ENCODE assay signal across 1 cellular context in genomic region chr1:156601122-156601830, GRCh38.
TF ChIP-seq lines count a peak whose summit lies in the region.

Gene GPATCH4, minus strand, starts transcription at chr1:156601479.

TF ChIP-seq in HepG2, 621 proteins besides CTCF, POLR2A, EP300 and RAD21 (continued from another document and continues in another):
- TF ChIP-seq SNRNP70 (IDR thresholded peaks at IDR 0.05; ENCODE audit: low read depth, low read length): no peak
- TF ChIP-seq GMEB2 (CRISPR knock-in tag; IDR thresholded peaks at IDR 0.05; ENCODE audit: low read depth): no peak
- peak; percentile 92 for TF ChIP-seq KDM2A (CRISPR knock-in tag; IDR thresholded peaks at IDR 0.05; ENCODE audit: borderline replicate concordance, low read depth)
- no peak for TF ChIP-seq TBL1XR1 (IDR thresholded peaks at IDR 0.05; ENCODE audit: borderline replicate concordance, low read length, partially characterized antibody)
- TF ChIP-seq XBP1 (CRISPR knock-in tag; IDR thresholded peaks at IDR 0.05): no peak
- no peak for TF ChIP-seq ZNF34 (CRISPR knock-in tag; IDR thresholded peaks at IDR 0.05; ENCODE audit: borderline replicate concordance)
- peak; percentile 95 for TF ChIP-seq TEAD3 (CRISPR knock-in tag; optimal IDR thresholded peaks at IDR 0.05; ENCODE audit: borderline replicate concordance)
- no peak for TF ChIP-seq XRCC5 (optimal IDR thresholded peaks at IDR 0.05; ENCODE audit: low read length)
- peak; percentile 92 for TF ChIP-seq HOXA3 (CRISPR knock-in tag; IDR thresholded peaks at IDR 0.05)
- TF ChIP-seq ZNF788 (CRISPR knock-in tag; IDR thresholded peaks at IDR 0.05; ENCODE audit: borderline replicate concordance): peak; percentile 60; the same call in 1 of the 2 replicates
- no peak for TF ChIP-seq ZNF484 (CRISPR knock-in tag; IDR thresholded peaks at IDR 0.05; ENCODE audit: borderline replicate concordance, low read depth)
- no peak for TF ChIP-seq HNF4G (IDR thresholded peaks at IDR 0.05; ENCODE audit: borderline replicate concordance, low read depth, low read length)
- TF ChIP-seq HNF4G (CRISPR knock-in tag; IDR thresholded peaks at IDR 0.05; ENCODE audit: borderline replicate concordance, low read depth): no peak
- peak; percentile 78; the same call in 1 of the 2 replicates for TF ChIP-seq TARDBP (CRISPR knock-in tag; IDR thresholded peaks at IDR 0.05)
- TF ChIP-seq, protein P1, sequence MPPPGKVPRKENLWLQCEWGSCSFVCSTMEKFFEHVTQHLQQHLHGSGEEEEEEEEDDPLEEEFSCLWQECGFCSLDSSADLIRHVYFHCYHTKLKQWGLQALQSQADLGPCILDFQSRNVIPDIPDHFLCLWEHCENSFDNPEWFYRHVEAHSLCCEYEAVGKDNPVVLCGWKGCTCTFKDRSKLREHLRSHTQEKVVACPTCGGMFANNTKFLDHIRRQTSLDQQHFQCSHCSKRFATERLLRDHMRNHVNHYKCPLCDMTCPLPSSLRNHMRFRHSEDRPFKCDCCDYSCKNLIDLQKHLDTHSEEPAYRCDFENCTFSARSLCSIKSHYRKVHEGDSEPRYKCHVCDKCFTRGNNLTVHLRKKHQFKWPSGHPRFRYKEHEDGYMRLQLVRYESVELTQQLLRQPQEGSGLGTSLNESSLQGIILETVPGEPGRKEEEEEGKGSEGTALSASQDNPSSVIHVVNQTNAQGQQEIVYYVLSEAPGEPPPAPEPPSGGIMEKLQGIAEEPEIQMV (CRISPR knock-in tag; IDR thresholded peaks at IDR 0.05; ENCODE audit: low read depth): peak; percentile 85
- peak; percentile 83; the same call in 1 of the 2 replicates for TF ChIP-seq ZNF614 (CRISPR knock-in tag; IDR thresholded peaks at IDR 0.05; ENCODE audit: borderline replicate concordance)
- TF ChIP-seq ZBED4 (CRISPR knock-in tag; IDR thresholded peaks at IDR 0.05; ENCODE audit: borderline replicate concordance): no peak; the same call in 1 of the 2 replicates
- no peak for TF ChIP-seq SNAPC5 (CRISPR knock-in tag; IDR thresholded peaks at IDR 0.05; ENCODE audit: borderline replicate concordance)
- 0 out of 2 replicates have a peak, but pooled peaks have one; percentile 52 for TF ChIP-seq ZNF768 (CRISPR knock-in tag; IDR thresholded peaks at IDR 0.05)
- no peak for TF ChIP-seq ZNF7 (CRISPR knock-in tag; IDR thresholded peaks at IDR 0.05)
- TF ChIP-seq RFXANK (CRISPR knock-in tag; IDR thresholded peaks at IDR 0.05): no peak; the same call in 1 of the 2 replicates
- TF ChIP-seq RARA (CRISPR knock-in tag; IDR thresholded peaks at IDR 0.05): no peak; the same call in 1 of the 2 replicates
- TF ChIP-seq SIN3A (IDR thresholded peaks at IDR 0.05; ENCODE audit: borderline replicate concordance, low read depth, low read length): peak; percentile 99
- TF ChIP-seq ZNF766 (CRISPR knock-in tag; IDR thresholded peaks at IDR 0.05; ENCODE audit: borderline replicate concordance): peak; percentile 79; the same call in 1 of the 2 replicates
- 0 out of 2 replicates have a peak, but pooled peaks have one; percentile 61 for TF ChIP-seq ZNF644 (CRISPR knock-in tag; IDR thresholded peaks at IDR 0.05; ENCODE audit: low read depth)
- peak; percentile 73; the same call in 1 of the 2 replicates for TF ChIP-seq CBFB (CRISPR knock-in tag; IDR thresholded peaks at IDR 0.05)
- peak; percentile 76; the same call in 1 of the 2 replicates for TF ChIP-seq ARID2 (CRISPR knock-in tag; IDR thresholded peaks at IDR 0.05; ENCODE audit: borderline replicate concordance)
- peak; percentile 97 for TF ChIP-seq MXD4 (CRISPR knock-in tag; IDR thresholded peaks at IDR 0.05)
- TF ChIP-seq SIX1 (CRISPR knock-in tag; IDR thresholded peaks at IDR 0.05; ENCODE audit: borderline replicate concordance): no peak
- TF ChIP-seq ZNF841 (CRISPR knock-in tag; IDR thresholded peaks at IDR 0.05; ENCODE audit: borderline replicate concordance): no peak
- TF ChIP-seq ZNF253 (CRISPR knock-in tag; IDR thresholded peaks at IDR 0.05; ENCODE audit: borderline replicate concordance): no peak
- no peak for TF ChIP-seq ELK4 (CRISPR knock-in tag; IDR thresholded peaks at IDR 0.05; ENCODE audit: borderline replicate concordance)
- TF ChIP-seq NONO (IDR thresholded peaks at IDR 0.05): no peak
- peak; percentile 86 for TF ChIP-seq NONO (CRISPR knock-in tag; conservative IDR thresholded peaks at IDR 0.05)
- no peak for TF ChIP-seq MAFG (CRISPR knock-in tag; IDR thresholded peaks at IDR 0.05)
- TF ChIP-seq ZNF780A (CRISPR knock-in tag; IDR thresholded peaks at IDR 0.05): no peak
- peak; percentile 96 for TF ChIP-seq KAT8 (CRISPR knock-in tag; IDR thresholded peaks at IDR 0.05)
- TF ChIP-seq ZNF740 (CRISPR knock-in tag; IDR thresholded peaks at IDR 0.05): no peak
- no peak for TF ChIP-seq KLF13 (CRISPR knock-in tag; IDR thresholded peaks at IDR 0.05)
- peak; percentile 72; the same call in 1 of the 2 replicates for TF ChIP-seq SRF (IDR thresholded peaks at IDR 0.05; ENCODE audit: low read depth, low read length)
- TF ChIP-seq, protein P2, sequence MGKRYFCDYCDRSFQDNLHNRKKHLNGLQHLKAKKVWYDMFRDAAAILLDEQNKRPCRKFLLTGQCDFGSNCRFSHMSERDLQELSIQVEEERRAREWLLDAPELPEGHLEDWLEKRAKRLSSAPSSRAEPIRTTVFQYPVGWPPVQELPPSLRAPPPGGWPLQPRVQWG (CRISPR knock-in tag; IDR thresholded peaks at IDR 0.05; ENCODE audit: borderline replicate concordance, low read depth): 0 out of 2 replicates have a peak, but pooled peaks have one; percentile 63
- no peak for TF ChIP-seq ZNF12 (CRISPR knock-in tag; IDR thresholded peaks at IDR 0.05)
- 0 out of 2 replicates have a peak, but pooled peaks have one; percentile 53 for TF ChIP-seq ZNF431 (CRISPR knock-in tag; IDR thresholded peaks at IDR 0.05; ENCODE audit: borderline replicate concordance, low read depth)
- TF ChIP-seq GABPA (IDR thresholded peaks at IDR 0.05; ENCODE audit: low read depth, low read length): peak; percentile 74
- TF ChIP-seq GABPA (CRISPR knock-in tag; IDR thresholded peaks at IDR 0.05; ENCODE audit: low read depth): peak; percentile 97
- 0 out of 2 replicates have a peak, but pooled peaks have one; percentile 35 for TF ChIP-seq ZSCAN12 (CRISPR knock-in tag; IDR thresholded peaks at IDR 0.05)
- TF ChIP-seq SMARCE1 (IDR thresholded peaks at IDR 0.05; ENCODE audit: borderline replicate concordance): no peak
- TF ChIP-seq SAFB2 (CRISPR knock-in tag; IDR thresholded peaks at IDR 0.05; ENCODE audit: borderline replicate concordance, low read depth): no peak
- TF ChIP-seq, protein P3, sequence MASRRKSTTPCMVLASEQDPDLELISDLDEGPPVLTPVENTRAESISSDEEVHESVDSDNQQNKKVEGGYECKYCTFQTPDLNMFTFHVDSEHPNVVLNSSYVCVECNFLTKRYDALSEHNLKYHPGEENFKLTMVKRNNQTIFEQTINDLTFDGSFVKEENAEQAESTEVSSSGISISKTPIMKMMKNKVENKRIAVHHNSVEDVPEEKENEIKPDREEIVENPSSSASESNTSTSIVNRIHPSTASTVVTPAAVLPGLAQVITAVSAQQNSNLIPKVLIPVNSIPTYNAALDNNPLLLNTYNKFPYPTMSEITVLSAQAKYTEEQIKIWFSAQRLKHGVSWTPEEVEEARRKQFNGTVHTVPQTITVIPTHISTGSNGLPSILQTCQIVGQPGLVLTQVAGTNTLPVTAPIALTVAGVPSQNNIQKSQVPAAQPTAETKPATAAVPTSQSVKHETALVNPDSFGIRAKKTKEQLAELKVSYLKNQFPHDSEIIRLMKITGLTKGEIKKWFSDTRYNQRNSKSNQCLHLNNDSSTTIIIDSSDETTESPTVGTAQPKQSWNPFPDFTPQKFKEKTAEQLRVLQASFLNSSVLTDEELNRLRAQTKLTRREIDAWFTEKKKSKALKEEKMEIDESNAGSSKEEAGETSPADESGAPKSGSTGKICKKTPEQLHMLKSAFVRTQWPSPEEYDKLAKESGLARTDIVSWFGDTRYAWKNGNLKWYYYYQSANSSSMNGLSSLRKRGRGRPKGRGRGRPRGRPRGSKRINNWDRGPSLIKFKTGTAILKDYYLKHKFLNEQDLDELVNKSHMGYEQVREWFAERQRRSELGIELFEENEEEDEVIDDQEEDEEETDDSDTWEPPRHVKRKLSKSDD (CRISPR knock-in tag; IDR thresholded peaks at IDR 0.05; ENCODE audit: low read depth): 0 out of 2 replicates have a peak, but pooled peaks have one; percentile 54
- no peak for TF ChIP-seq CAMTA2 (CRISPR knock-in tag; IDR thresholded peaks at IDR 0.05; ENCODE audit: borderline replicate concordance)
- TF ChIP-seq ZNF883 (CRISPR knock-in tag; IDR thresholded peaks at IDR 0.05; ENCODE audit: not compliant biosample characterization): peak; percentile 46
- TF ChIP-seq NRL (CRISPR knock-in tag; IDR thresholded peaks at IDR 0.05; ENCODE audit: borderline replicate concordance): peak; percentile 54; the same call in 1 of the 2 replicates
- TF ChIP-seq ZNF577 (CRISPR knock-in tag; IDR thresholded peaks at IDR 0.05; ENCODE audit: borderline replicate concordance, low read depth): no peak
- TF ChIP-seq, protein P4, sequence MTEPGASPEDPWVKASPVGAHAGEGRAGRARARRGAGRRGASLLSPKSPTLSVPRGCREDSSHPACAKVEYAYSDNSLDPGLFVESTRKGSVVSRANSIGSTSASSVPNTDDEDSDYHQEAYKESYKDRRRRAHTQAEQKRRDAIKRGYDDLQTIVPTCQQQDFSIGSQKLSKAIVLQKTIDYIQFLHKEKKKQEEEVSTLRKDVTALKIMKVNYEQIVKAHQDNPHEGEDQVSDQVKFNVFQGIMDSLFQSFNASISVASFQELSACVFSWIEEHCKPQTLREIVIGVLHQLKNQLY (CRISPR knock-in tag; IDR thresholded peaks at IDR 0.05): no peak
- peak; percentile 72 for TF ChIP-seq DRAP1 (CRISPR knock-in tag; IDR thresholded peaks at IDR 0.05)
- TF ChIP-seq SOX5 (CRISPR knock-in tag; IDR thresholded peaks at IDR 0.05; ENCODE audit: borderline replicate concordance): no peak; the same call in 1 of the 2 replicates
- TF ChIP-seq ZNF446 (CRISPR knock-in tag; IDR thresholded peaks at IDR 0.05): no peak
- no peak for TF ChIP-seq HNRNPK (IDR thresholded peaks at IDR 0.05; ENCODE audit: low read depth, low read length, poor library complexity, severe bottlenecking)
- no peak for TF ChIP-seq MIXL1 (CRISPR knock-in tag; IDR thresholded peaks at IDR 0.05)
- TF ChIP-seq ZNF589 (CRISPR knock-in tag; conservative IDR thresholded peaks at IDR 0.05): peak; percentile 49; the same call in 1 of the 2 replicates
